In genomic region chr7:91999631-92000571, GRCh38 we compare ENCODE assay signal across 1 cellular context.
TF ChIP-seq lines count a peak whose summit lies in the region.

No MANE protein-coding gene starts in this region.

TF ChIP-seq in GM12878, 131 proteins besides CTCF, POLR2A, EP300 and RAD21 (continued from another document):
- TF ChIP-seq MLLT1 (IDR thresholded peaks at IDR 0.05) (no peak), ATF7 (IDR thresholded peaks at IDR 0.05; ENCODE audit: low read depth) (no peak)
TF ChIP-seq in GM12878: peak in this region for 1.
